Comparison of ENCODE assay signal across 1 cellular context in the genomic region with DNA sequence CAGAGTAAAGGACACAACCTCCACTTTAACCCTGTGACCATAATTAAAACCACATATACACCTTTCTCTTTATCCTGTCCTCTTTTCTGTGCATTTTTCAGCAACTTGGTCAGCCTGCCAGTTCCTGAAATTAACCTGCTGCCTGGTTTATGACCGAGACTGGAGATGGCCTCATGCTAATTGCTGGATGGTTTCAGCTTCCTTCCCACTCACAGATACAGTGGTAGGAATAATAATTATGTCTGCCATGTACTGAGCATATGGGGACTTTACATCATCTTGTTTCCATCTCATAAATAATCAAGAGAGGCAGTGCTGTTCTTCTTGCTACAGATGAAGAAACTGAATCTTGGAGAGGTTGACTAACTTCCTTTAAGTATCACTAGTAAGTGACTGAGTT.
A peak's percentile ranks its signal among the peaks of the same experiment; 100 is the strongest.
TF ChIP-seq lines count a peak whose summit lies in the region.

No MANE protein-coding gene starts in this region.

TF ChIP-seq in HEK293, 187 proteins besides CTCF, POLR2A, EP300 and RAD21 (continued from another document):
- TF ChIP-seq, protein P1, sequence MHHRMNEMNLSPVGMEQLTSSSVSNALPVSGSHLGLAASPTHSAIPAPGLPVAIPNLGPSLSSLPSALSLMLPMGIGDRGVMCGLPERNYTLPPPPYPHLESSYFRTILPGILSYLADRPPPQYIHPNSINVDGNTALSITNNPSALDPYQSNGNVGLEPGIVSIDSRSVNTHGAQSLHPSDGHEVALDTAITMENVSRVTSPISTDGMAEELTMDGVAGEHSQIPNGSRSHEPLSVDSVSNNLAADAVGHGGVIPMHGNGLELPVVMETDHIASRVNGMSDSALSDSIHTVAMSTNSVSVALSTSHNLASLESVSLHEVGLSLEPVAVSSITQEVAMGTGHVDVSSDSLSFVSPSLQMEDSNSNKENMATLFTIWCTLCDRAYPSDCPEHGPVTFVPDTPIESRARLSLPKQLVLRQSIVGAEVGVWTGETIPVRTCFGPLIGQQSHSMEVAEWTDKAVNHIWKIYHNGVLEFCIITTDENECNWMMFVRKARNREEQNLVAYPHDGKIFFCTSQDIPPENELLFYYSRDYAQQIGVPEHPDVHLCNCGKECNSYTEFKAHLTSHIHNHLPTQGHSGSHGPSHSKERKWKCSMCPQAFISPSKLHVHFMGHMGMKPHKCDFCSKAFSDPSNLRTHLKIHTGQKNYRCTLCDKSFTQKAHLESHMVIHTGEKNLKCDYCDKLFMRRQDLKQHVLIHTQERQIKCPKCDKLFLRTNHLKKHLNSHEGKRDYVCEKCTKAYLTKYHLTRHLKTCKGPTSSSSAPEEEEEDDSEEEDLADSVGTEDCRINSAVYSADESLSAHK (tag by site-specific recombination; IDR thresholded peaks at IDR 0.05): no peak
- no peak for TF ChIP-seq ZNF664 (tag by site-specific recombination; IDR thresholded peaks at IDR 0.05)
- TF ChIP-seq ZNF24 (tag by site-specific recombination; IDR thresholded peaks at IDR 0.05): 0 out of 2 replicates have a peak, but pooled peaks have one; percentile 25
- 0 out of 2 replicates have a peak, but pooled peaks have one; percentile 21 for TF ChIP-seq ZNF660 (tag by site-specific recombination; IDR thresholded peaks at IDR 0.05)
TF ChIP-seq in HEK293: peak in this region for 10.
